In genomic region chr3:52552089-52552488, GRCh38 we compare ENCODE assay signal across 1 cellular context.
TF ChIP-seq lines count a peak whose summit lies in the region.

No MANE protein-coding gene starts in this region.

TF ChIP-seq in HEK293, 187 proteins besides CTCF, POLR2A, EP300 and RAD21:
- TF ChIP-seq ZNF600 (tag by site-specific recombination; IDR thresholded peaks at IDR 0.05) (0 out of 2 replicates have a peak, but pooled peaks have one; percentile 52), ZNF629 (tag by site-specific recombination; IDR thresholded peaks at IDR 0.05) (no peak)
